ENCODE assay signal across 10 cellular contexts in the genomic region with DNA sequence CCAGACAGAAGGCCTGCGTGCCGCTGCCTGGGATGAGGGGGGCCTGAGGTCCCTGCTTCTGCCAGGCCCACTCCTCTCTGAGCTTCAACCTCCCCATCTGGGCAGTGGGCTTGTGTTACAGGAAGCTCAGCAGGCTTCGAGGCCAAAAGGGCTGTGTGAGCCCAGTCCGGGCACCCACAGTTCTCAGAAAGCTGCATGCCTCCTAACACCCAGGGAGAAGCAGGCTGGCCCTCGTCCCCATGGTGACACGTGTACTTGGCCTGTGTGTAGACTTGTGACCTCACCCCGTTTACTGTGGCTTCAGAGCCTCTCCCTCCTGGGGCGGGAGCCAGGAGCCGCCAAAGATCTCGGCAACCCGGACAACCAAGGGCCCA. TPM values are rescaled to one million over a fixed set of nuclear protein-coding genes. Genes with fewer than 3 reads are reported as not detected.
DNase-seq lines count a peak whose midpoint lies in the region; ATAC-seq and TF ChIP-seq lines count a peak whose summit lies in the region.
"Had no signal": no experiment of that assay in that cellular context is flagged by ENCODE, and none has a peak within 500 bp of the region (broad histone marks: within the 10 kb centered on the region; RNA-seq: fewer than 3 reads in every experiment).

No MANE protein-coding gene starts in this region.

- peaks cover 6% of the 10 kb centered on the region for H3K27me3 Mint-ChIP-seq in brain
- no peaks in the 10 kb centered on the region for H3K27me3 Mint-ChIP-seq in activated T-cell treated with anti-CD3 and anti-CD28 coated beads, Interleukin-2, amount 50 U/mL, for 72 hours (ENCODE audit: low read depth)
- H3K27me3 Mint-ChIP-seq: CD4-positive, CD25-positive, alpha-beta regulatory T cell had no signal

- no peaks in the 10 kb centered on the region for H3K36me3 Mint-ChIP-seq in brain
- no peaks in the 10 kb centered on the region for H3K36me3 Mint-ChIP-seq in activated T-cell treated with anti-CD3 and anti-CD28 coated beads, Interleukin-2, amount 50 U/mL, for 72 hours (ENCODE audit: insufficient read depth in 2 of 2)

- TF ChIP-seq CTCF in brain (conservative IDR thresholded peaks at IDR 0.05), result no peak

- peaks cover 24% of the 10 kb centered on the region for H3K4me1 Mint-ChIP-seq in brain
- H3K4me1 Mint-ChIP-seq in activated T-cell treated with anti-CD3 and anti-CD28 coated beads, Interleukin-2, amount 50 U/mL, for 72 hours (ENCODE audit: low read depth), result no peaks in the 10 kb centered on the region

- no peak overlapping the region for H3K4me3 Mint-ChIP-seq in brain
- no peak overlapping the region for H3K4me3 Mint-ChIP-seq in activated T-cell treated with anti-CD3 and anti-CD28 coated beads, Interleukin-2, amount 50 U/mL, for 72 hours
- H3K4me3 Mint-ChIP-seq: CD4-positive, CD25-positive, alpha-beta regulatory T cell had no signal

- peak; percentile 88 for DNase-seq in Right ventricle myocardium inferior (ENCODE audit: missing footprints)
- no peak for DNase-seq in cardiac septum (ENCODE audit: low spot score)
- peak; percentile 66 for DNase-seq in medulla oblongata (ENCODE audit: extremely low spot score)
- DNase-seq in NCI-H82 treated with DMSO at 0.1 percent for 48 hours (lab: John Stamatoyannopoulos, UW; ENCODE audit: unreplicated experiment), result no peak
- no peak for DNase-seq in activated T-cell treated with anti-CD3 and anti-CD28 coated beads, Interleukin-2, amount 50 U/mL, for 72 hours
- no peak for DNase-seq in activated CD4-positive, CD25-positive, alpha-beta regulatory T cell (lab: John Stamatoyannopoulos, UW)
- DNase-seq: NCI-H526 treated with DMSO at 0.1 percent for 48 hours had no signal

- ATAC-seq in Right ventricle myocardium inferior (peak; percentile 78), GM21447 (IDR thresholded peaks at IDR 0.05; ENCODE audit: unreplicated experiment) (no peak)
- ATAC-seq in activated T-cell treated with anti-CD3 and anti-CD28 coated beads, Interleukin-2, amount 50 U/mL, for 72 hours (replicated peaks in 1 of 2), result no peak

- peak overlapping the region in 3 of 5 experiments; percentile 30 to 45 (median 43) for H3K27ac Mint-ChIP-seq in brain
- H3K27ac Mint-ChIP-seq in activated T-cell treated with anti-CD3 and anti-CD28 coated beads, Interleukin-2, amount 50 U/mL, for 72 hours, result no peak overlapping the region
- H3K27ac Mint-ChIP-seq: CD4-positive, CD25-positive, alpha-beta regulatory T cell had no signal

- H3K9me3 Mint-ChIP-seq in brain, result peaks cover 0 to 7% (median 5%) of the 10 kb centered on the region in 5 experiments
- H3K9me3 Mint-ChIP-seq in activated T-cell treated with anti-CD3 and anti-CD28 coated beads, Interleukin-2, amount 50 U/mL, for 72 hours, result no peaks in the 10 kb centered on the region
- H3K9me3 Mint-ChIP-seq: CD4-positive, CD25-positive, alpha-beta regulatory T cell had no signal

- intact Hi-C loops in Right ventricle myocardium inferior (cut with DNase I) (loop anchor here (5.0 kb wide), 2 partner anchors 44 to 79 kb away; a partner anchor contains a TSS), cardiac septum (cut with DNase I) (loop anchor here (5.0 kb wide), 1 partner anchor 79 kb away; a partner anchor contains a TSS)

RNA-seq across cellular contexts. Expression of a gene that starts 2.2 kb away (rescaled TPM):
- not detected for total RNA-seq in Right ventricle myocardium inferior
- not detected for total RNA-seq in cardiac septum
- not detected for polyA plus RNA-seq in brain (ENCODE audit: insufficient read depth, low read depth, low replicate concordance)
- not detected for total RNA-seq in activated T-cell treated with anti-CD3 and anti-CD28 coated beads, Interleukin-2, amount 50 U/mL, for 72 hours
- total RNA-seq: CD4-positive, CD25-positive, alpha-beta regulatory T cell had no signal
- polyA plus RNA-seq: CD4-positive, CD25-positive, alpha-beta regulatory T cell had no signal

RNA-seq across cellular contexts. Expression of a gene that starts 41.2 kb away (rescaled TPM):
- 6.5 TPM for total RNA-seq in Right ventricle myocardium inferior
- total RNA-seq in cardiac septum, result 6.2 TPM
- polyA plus RNA-seq in brain (ENCODE audit: insufficient read depth, low read depth, low replicate concordance), result 86.6 TPM
- total RNA-seq in activated T-cell treated with anti-CD3 and anti-CD28 coated beads, Interleukin-2, amount 50 U/mL, for 72 hours, result 10 to 100 TPM; 23.0 to 30.0 TPM

Comparison
In these comparisons a context has a peak if more than half of its experiments do, and no peak if none do; other contexts are left out.
1. DNase-seq: peak in Right ventricle myocardium inferior (single experiment) and medulla oblongata (single experiment); none in cardiac septum (single experiment), NCI-H82 treated with DMSO at 0.1 percent for 48 hours (single experiment), activated T-cell treated with anti-CD3 and anti-CD28 coated beads, Interleukin-2, amount 50 U/mL, for 72 hours (0 of 2) and activated CD4-positive, CD25-positive, alpha-beta regulatory T cell (0 of 4).